Comparison of ENCODE assay signal across 1 cellular context in the genomic region with DNA sequence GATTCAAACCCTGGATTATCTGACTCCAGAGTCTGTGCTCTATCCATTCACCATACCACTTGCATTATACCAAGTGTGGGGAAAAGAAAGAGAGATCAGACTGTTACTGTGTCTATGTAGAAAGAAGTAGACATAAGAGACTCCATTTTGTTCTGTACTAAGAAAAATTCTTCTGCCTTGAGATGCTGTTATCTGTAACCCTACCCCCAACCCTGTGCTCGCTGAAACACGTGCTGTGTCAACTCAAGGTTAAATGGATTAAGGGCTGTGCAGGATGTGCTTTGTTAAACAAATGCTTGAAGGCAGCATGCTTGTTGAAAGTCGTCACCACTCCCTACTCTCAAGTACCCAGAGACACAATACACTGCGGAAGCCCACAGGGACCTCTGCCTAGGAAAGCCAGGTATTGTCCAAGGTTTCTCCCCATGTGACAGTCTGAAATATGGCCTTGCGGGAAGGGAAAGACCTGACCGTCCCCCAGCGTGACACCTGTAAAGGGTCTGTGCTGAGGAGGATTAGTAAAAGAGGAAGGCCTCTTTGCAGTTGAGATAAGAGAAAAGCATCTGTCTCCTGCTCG.
A peak's percentile ranks its signal among the peaks of the same experiment; 100 is the strongest.
TF ChIP-seq lines count a peak whose summit lies in the region.
"Not testable (repeated sequence)": the region's sequence is repeated elsewhere in the genome, so short reads cannot be mapped to it uniquely, and the experiment has no call there.

No MANE protein-coding gene starts in this region.

TF ChIP-seq in HepG2, 621 proteins besides CTCF, POLR2A, EP300 and RAD21:
- TF ChIP-seq SOX6, SOX13 (IDR thresholded peaks at IDR 0.05): not testable (repeated sequence)
- TF ChIP-seq SOX6 (CRISPR knock-in tag; IDR thresholded peaks at IDR 0.05) = 0 out of 2 replicates have a peak, but pooled peaks have one; percentile 14
- peak in 1 of 2 experiments; percentile 38; a peak in 1 of 4 replicates for TF ChIP-seq SOX13 (CRISPR knock-in tag; conservative IDR thresholded peaks at IDR 0.05 in 1 of 2, IDR thresholded peaks at IDR 0.05 in 1 of 2)
